Comparison of ENCODE assay signal across 16 cellular contexts in the genomic region with DNA sequence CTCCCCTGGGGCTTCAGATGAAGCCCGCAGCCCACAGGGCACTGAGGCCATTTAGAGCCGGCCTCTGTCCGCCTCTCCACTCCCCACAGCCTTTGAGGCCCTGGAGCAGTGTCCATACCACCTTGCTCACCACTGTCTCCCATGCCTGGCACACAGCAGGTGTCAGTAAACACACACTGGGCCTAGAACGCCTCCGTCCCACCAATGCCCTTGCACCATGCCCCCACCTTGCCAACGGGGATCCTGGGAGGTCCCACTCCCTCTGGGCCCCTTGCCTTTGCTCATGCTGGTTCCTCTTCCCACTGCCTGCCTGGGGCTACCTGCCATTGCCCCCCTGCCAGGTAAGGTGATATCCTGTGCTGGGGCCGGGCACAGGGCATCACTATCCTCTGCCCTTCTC. TPM values are rescaled to one million over a fixed set of nuclear protein-coding genes. Genes with fewer than 3 reads are reported as not detected.
A peak's percentile ranks its signal among the peaks of the same experiment; 100 is the strongest.
DNase-seq lines count a peak whose midpoint lies in the region; ATAC-seq and TF ChIP-seq lines count a peak whose summit lies in the region.
"Had no signal": no experiment of that assay in that cellular context is flagged by ENCODE, and none has a peak within 500 bp of the region (broad histone marks: within the 10 kb centered on the region; RNA-seq: fewer than 3 reads in every experiment).

No MANE protein-coding gene starts in this region.

- H3K4me1 ChIP-seq in HEK293 (ENCODE audit: control insufficient read depth, insufficient read depth, low read length) (no peaks in the 10 kb centered on the region), mesenchymal stem cell (ENCODE audit: control insufficient read depth, insufficient read depth, low read depth, low read length) (peaks cover 45% of the 10 kb centered on the region), smooth muscle cell (ENCODE audit: low read depth) (peaks cover 9% of the 10 kb centered on the region), PC-3 (ENCODE audit: insufficient read depth, low read length) (peaks cover 23% of the 10 kb centered on the region)

- no TSS peak for BruUV-seq in PC-3 (replicated peaks; lab: Mats Ljungman, UMichigan)

- H2BK12ac ChIP-seq in mesenchymal stem cell (ENCODE audit: low read length in 2 of 2): no peak overlapping the region

- peaks cover 10% of the 10 kb centered on the region for H3K79me1 ChIP-seq in mesenchymal stem cell (replicated peaks; ENCODE audit: low read length, poor library complexity, severe bottlenecking)

- POLR2A ChIA-PET in HEK293 (lab: Yijun Ruan, JAX): no interaction called here
- POLR2A ChIA-PET in PC-3 (lab: Charles Lee; ENCODE audit: unreplicated experiment): no interaction called here

- peak overlapping the region; percentile 4 for H3K4me2 ChIP-seq in mesenchymal stem cell (ENCODE audit: low read length, poor library complexity, severe bottlenecking)
- H3K4me2 ChIP-seq in smooth muscle cell: no peak overlapping the region
- no peak overlapping the region for H3K4me2 ChIP-seq in PC-3 (ENCODE audit: low read length)
- H3K4me2 ChIP-seq: BLaER1 treated with 17β-estradiol and CSF1 and Interleukin-3, amounts not matched to agents 10 nM and 100 nM had no signal

- H2BK120ac ChIP-seq in mesenchymal stem cell (ENCODE audit: low read depth, low read length): no peak overlapping the region

- H3K36me3 ChIP-seq in HEK293 (ENCODE audit: control insufficient read depth in 2 of 2, insufficient read depth in 1 of 2, low read length in 2 of 2) (peaks cover 0 to 72% of the 10 kb centered on the region in 2 experiments; a peak in 2 of 3 replicates), mesenchymal stem cell (ENCODE audit: control insufficient read depth in 1 of 2, insufficient read depth in 2 of 2, low read depth in 1 of 2, low read length in 2 of 2) (peaks cover 28 to 79% of the 10 kb centered on the region in 2 experiments), smooth muscle cell (ENCODE audit: low read depth) (peaks cover 11% of the 10 kb centered on the region), PC-3 (ENCODE audit: low read depth, low read length) (no peaks in the 10 kb centered on the region)
- H3K36me3 ChIP-seq: BLaER1 treated with 17β-estradiol and CSF1 and Interleukin-3, amounts not matched to agents 10 nM and 100 nM had no signal

- no peak for ATAC-seq in PC-3
- ATAC-seq: CD8-positive, alpha-beta T cell had no signal

- H2AFZ ChIP-seq in mesenchymal stem cell (ENCODE audit: low read depth, low read length) (no peak overlapping the region), smooth muscle cell (ENCODE audit: low read depth) (no peak overlapping the region), PC-3 (ENCODE audit: low read length) (no peak overlapping the region)
- H2AFZ ChIP-seq: GM23248 had no signal

- no peaks in the 10 kb centered on the region for H3K9me3 ChIP-seq in HEK293 (ENCODE audit: control insufficient read depth, insufficient read depth, low read depth, low read length)
- no peaks in the 10 kb centered on the region for H3K9me3 ChIP-seq in mesenchymal stem cell (ENCODE audit: control insufficient read depth, low read length)
- H3K9me3 ChIP-seq in smooth muscle cell (replicated peaks; ENCODE audit: low read depth): no peaks in the 10 kb centered on the region
- H3K9me3 ChIP-seq in PC-3 (ENCODE audit: low read length): no peaks in the 10 kb centered on the region
- H3K9me3 ChIP-seq: BLaER1 treated with 17β-estradiol and CSF1 and Interleukin-3, amounts not matched to agents 10 nM and 100 nM had no signal

- H3K27me3 ChIP-seq in mesenchymal stem cell (ENCODE audit: control insufficient read depth in 1 of 2, insufficient read depth in 1 of 2, low read length in 2 of 2) (no peaks in the 10 kb centered on the region), smooth muscle cell (ENCODE audit: low read depth) (no peaks in the 10 kb centered on the region), PC-3 (ENCODE audit: low read length) (no peaks in the 10 kb centered on the region)
- H3K27me3 ChIP-seq: BLaER1 treated with 17β-estradiol and CSF1 and Interleukin-3, amounts not matched to agents 10 nM and 100 nM had no signal

- DNase-seq in A172 (ENCODE audit: low spot score) (peak; percentile 55), mesenchymal stem cell (no peak), smooth muscle cell (lab: John Stamatoyannopoulos, UW; ENCODE audit: unreplicated experiment) (no peak), NCI-H1436 treated with DMSO at 0.1 percent for 48 hours (lab: John Stamatoyannopoulos, UW) (no peak), PC-3 (no peak), NCI-H345 treated with DMSO at 0.1 percent for 48 hours (lab: John Stamatoyannopoulos, UW; ENCODE audit: unreplicated experiment) (no peak), epidermal melanocyte (ENCODE audit: insufficient read length, low spot score) (no peak)
- DNase-seq: 8988T; Calu3; CD8-positive, alpha-beta T cell; DMS79 treated with DMSO at 0.1 percent for 48 hours; GF-D8; GM23248; H7 had no signal

- no peak overlapping the region for H3K9ac ChIP-seq in mesenchymal stem cell (ENCODE audit: low read length)
- H3K9ac ChIP-seq in smooth muscle cell (ENCODE audit: low read depth): no peak overlapping the region
- H3K9ac ChIP-seq in PC-3 (ENCODE audit: low read length): no peak overlapping the region
- H3K9ac ChIP-seq: BLaER1 treated with 17β-estradiol and CSF1 and Interleukin-3, amounts not matched to agents 10 nM and 100 nM; GM23248 had no signal

- peak overlapping the region; percentile 36 for H4K91ac ChIP-seq in mesenchymal stem cell (ENCODE audit: low read length)

- no peak overlapping the region for H2BK5ac ChIP-seq in mesenchymal stem cell (ENCODE audit: low read depth, low read length, poor library complexity, severe bottlenecking)

- no peak overlapping the region for H3K18ac ChIP-seq in mesenchymal stem cell (ENCODE audit: low read depth in 1 of 2, low read length in 2 of 2)

- H2BK15ac ChIP-seq in mesenchymal stem cell (ENCODE audit: low read depth, poor library complexity, severe bottlenecking): no peak overlapping the region

- CTCF ChIA-PET in HEK293 (lab: Yijun Ruan, JAX) (interaction anchor here (0.5 to 1.9 kb wide), 3 partner anchors 11 to 59 kb away, joined by 3 to 23 read pairs (median 3); no protein-coding TSS in a partner anchor), PC-3 (lab: Charles Lee) (no interaction called here)

- H4K20me1 ChIP-seq in smooth muscle cell (ENCODE audit: low read depth) (no peaks in the 10 kb centered on the region), PC-3 (ENCODE audit: low read length) (no peaks in the 10 kb centered on the region)
- H4K20me1 ChIP-seq: BLaER1 treated with 17β-estradiol and CSF1 and Interleukin-3, amounts not matched to agents 10 nM and 100 nM had no signal

- H3K4me3 ChIP-seq in HEK293 (ENCODE audit: low read depth, low read length) (no peak overlapping the region), mesenchymal stem cell (ENCODE audit: insufficient read depth in 1 of 2, low read depth in 1 of 2, low read length in 2 of 2) (peak overlapping the region in 1 of 2 experiments; percentile 29), smooth muscle cell (no peak overlapping the region), PC-3 (ENCODE audit: low read length) (no peak overlapping the region)
- H3K4me3 ChIP-seq: BLaER1 treated with 17β-estradiol and CSF1 and Interleukin-3, amounts not matched to agents 10 nM and 100 nM; GM23248 had no signal

- H3K9me2 ChIP-seq in PC-3 (replicated peaks; ENCODE audit: low read length): no peaks in the 10 kb centered on the region

- TF ChIP-seq CTCF in HEK293 (tag by site-specific recombination; IDR thresholded peaks at IDR 0.05) (no peak), smooth muscle cell (IDR thresholded peaks at IDR 0.05; ENCODE audit: borderline replicate concordance, insufficient read depth, poor library complexity, severe bottlenecking) (no peak), PC-3 (conservative IDR thresholded peaks at IDR 0.05; ENCODE audit: low read depth, low read length) (no peak)

- H3K23ac ChIP-seq in mesenchymal stem cell (ENCODE audit: low read length in 2 of 2): peak overlapping the region in 1 of 2 experiments; percentile 15

- H4K8ac ChIP-seq in mesenchymal stem cell (ENCODE audit: low read length): peak overlapping the region; percentile 79

- peak overlapping the region; percentile 72 for H2AK5ac ChIP-seq in mesenchymal stem cell (ENCODE audit: low read length, severe bottlenecking)

- peaks cover 16% of the 10 kb centered on the region for H3F3A ChIP-seq in smooth muscle cell (ENCODE audit: low read depth)
- H3F3A ChIP-seq in PC-3 (ENCODE audit: low read length, unreplicated experiment): peaks cover 3% of the 10 kb centered on the region

- no peak overlapping the region for H3K27ac ChIP-seq in HEK293 (ENCODE audit: extremely low read depth, low read depth, low read length)
- H3K27ac ChIP-seq in mesenchymal stem cell (ENCODE audit: low read length, poor library complexity, severe bottlenecking): no peak overlapping the region
- peak overlapping the region; percentile 89 for H3K27ac ChIP-seq in smooth muscle cell (ENCODE audit: low read depth)
- no peak overlapping the region for H3K27ac ChIP-seq in PC-3 (ENCODE audit: low read length)
- H3K27ac ChIP-seq: BLaER1 treated with 17β-estradiol and CSF1 and Interleukin-3, amounts not matched to agents 10 nM and 100 nM; GM23248 had no signal

- intact Hi-C loops in PC-3 (cut with micrococcal nuclease): no loop called here

- 96% methylated on average over 7 of the region's 7 CpGs for WGBS in mesenchymal stem cell
- WGBS in smooth muscle cell (ENCODE audit: low lambda C conversion rate): 96% methylated on average over 7 of the region's 7 CpGs

- H3K4ac ChIP-seq in mesenchymal stem cell (ENCODE audit: low read depth in 1 of 2, low read length in 2 of 2): no peak overlapping the region

- H3K14ac ChIP-seq in mesenchymal stem cell (ENCODE audit: low read length in 2 of 2): no peak overlapping the region

- H3K79me2 ChIP-seq in smooth muscle cell (ENCODE audit: low read depth) (peaks cover 19% of the 10 kb centered on the region), PC-3 (ENCODE audit: low read length) (no peaks in the 10 kb centered on the region)

TF ChIP-seq in HEK293, 187 proteins besides CTCF, POLR2A, EP300 and RAD21:
- TF ChIP-seq ZIC2 (tag by site-specific recombination; IDR thresholded peaks at IDR 0.05) (peak; percentile 50), OSR2 (tag by site-specific recombination; IDR thresholded peaks at IDR 0.05) (no peak)

RNA-seq across cellular contexts. Expression of a gene that starts 26.0 kb away (rescaled TPM):
- total RNA-seq in A172 (2014; rRNA removed; shearing (Covaris generic)): 42.0 and 50.5 TPM in 2 replicates
- 12.3 TPM for polyA plus RNA-seq in mesenchymal stem cell (2013, experiment 1 of 2)
- polyA plus RNA-seq in mesenchymal stem cell (2013, experiment 2 of 2): 12.0 TPM
- total RNA-seq in smooth muscle cell (137 and 168 TPM in 2 replicates), PC-3 (2014; rRNA removed) (2.2 and 5.9 TPM in 2 replicates)
- 163 and 243 TPM in 2 replicates for polyA plus RNA-seq in smooth muscle cell
- total RNA-seq: Calu3 had no signal

RNA-seq across cellular contexts. Expression of a gene that starts 35.3 kb away (rescaled TPM):
- total RNA-seq in A172 (2014; rRNA removed; shearing (Covaris generic)): 36.9 and 37.9 TPM in 2 replicates
- polyA plus RNA-seq in mesenchymal stem cell (2013, experiment 1 of 2): 26.3 TPM
- polyA plus RNA-seq in mesenchymal stem cell (2013, experiment 2 of 2): 25.8 TPM
- total RNA-seq in smooth muscle cell (40.9 and 43.4 TPM in 2 replicates), PC-3 (2014; rRNA removed) (26.5 and 35.9 TPM in 2 replicates)
- 34.8 and 36.0 TPM in 2 replicates for polyA plus RNA-seq in smooth muscle cell
